Comparison of ENCODE assay signal across 9 cellular contexts in the genomic region with DNA sequence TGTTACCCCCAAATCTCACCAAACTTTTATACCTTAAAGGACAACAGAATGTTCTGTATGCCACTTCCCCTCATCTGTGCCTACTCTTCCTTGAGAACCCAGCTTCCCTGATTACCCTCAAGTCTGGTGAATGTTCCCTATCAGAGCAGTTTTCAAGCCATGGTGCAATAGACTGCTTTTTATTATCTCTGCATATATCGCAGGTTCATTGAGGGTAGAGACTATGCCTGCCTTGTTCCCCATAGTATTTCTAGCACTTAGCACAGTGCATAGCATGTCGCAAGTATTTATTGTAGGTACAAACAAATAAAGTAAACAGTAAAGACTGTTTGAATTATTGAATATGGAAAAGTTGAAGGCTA.
DNase-seq lines count a peak whose midpoint lies in the region; ATAC-seq and TF ChIP-seq lines count a peak whose summit lies in the region.
"Had no signal": no experiment of that assay in that cellular context is flagged by ENCODE, and none has a peak within 500 bp of the region (broad histone marks: within the 10 kb centered on the region; RNA-seq: fewer than 3 reads in every experiment).

No MANE protein-coding gene starts in this region.

- H3K4me3 ChIP-seq in RWPE2 (ENCODE audit: severe bottlenecking) (no peak overlapping the region), urinary bladder (ENCODE audit: low read depth, low read length) (no peak overlapping the region), BE2C (ENCODE audit: low read depth, low read length) (no peak overlapping the region)

- WGBS in urinary bladder, result 39% methylated on average over 2 of the region's 2 CpGs

- H3K4me1 ChIP-seq in RWPE2 (ENCODE audit: insufficient read depth, poor library complexity, severe bottlenecking) (peaks cover 51% of the 10 kb centered on the region), urinary bladder (ENCODE audit: insufficient read depth) (no peaks in the 10 kb centered on the region), BE2C (no peaks in the 10 kb centered on the region)

- peak overlapping the region; percentile 64 for H3K4me3 Mint-ChIP-seq in activated naive CD4-positive, alpha-beta T cell treated with anti-CD3 and anti-CD28 coated beads, Interleukin-2, amount 10 ng/mL, durations not matched to agents 7 days and 5 days
- peak overlapping the region; percentile 79 to 93 (median 90) for H3K4me3 Mint-ChIP-seq in immature natural killer cell

- ATAC-seq in RWPE2 (ENCODE audit: low read depth), result no peak; the same call in 1 of the 3 replicates
- ATAC-seq in GM18873 (IDR thresholded peaks at IDR 0.05; ENCODE audit: low FRiP score, unreplicated experiment), result no peak

- H3K27me3 Mint-ChIP-seq in activated naive CD4-positive, alpha-beta T cell treated with anti-CD3 and anti-CD28 coated beads, Interleukin-2, amount 10 ng/mL, durations not matched to agents 7 days and 5 days, result no peaks in the 10 kb centered on the region
- H3K27me3 Mint-ChIP-seq in immature natural killer cell (ENCODE audit: low read depth in 3 of 3), result peaks cover 5 to 9% (median 7%) of the 10 kb centered on the region in 3 donors

- H3K36me3 ChIP-seq in RWPE2 (ENCODE audit: low read depth) (peaks cover 11% of the 10 kb centered on the region), urinary bladder (ENCODE audit: insufficient read depth) (no peaks in the 10 kb centered on the region), BE2C (no peaks in the 10 kb centered on the region)

- TF ChIP-seq CTCF in RWPE2 (IDR thresholded peaks at IDR 0.05; ENCODE audit: poor library complexity, severe bottlenecking) (no peak), GM20000 (IDR thresholded peaks at IDR 0.05; ENCODE audit: extremely low read depth, missing control alignments) (no peak), BE2C (IDR thresholded peaks at IDR 0.05; ENCODE audit: low read depth, low read length) (no peak)

- H3K27ac ChIP-seq in RWPE2 (ENCODE audit: poor library complexity, severe bottlenecking) (peak overlapping the region; percentile 88), urinary bladder (ENCODE audit: low read depth) (peak overlapping the region; percentile 14)

- H3K9me3 Mint-ChIP-seq in activated naive CD4-positive, alpha-beta T cell treated with anti-CD3 and anti-CD28 coated beads, Interleukin-2, amount 10 ng/mL, durations not matched to agents 7 days and 5 days, result no peaks in the 10 kb centered on the region
- no peaks in the 10 kb centered on the region for H3K9me3 Mint-ChIP-seq in immature natural killer cell

- H3K27ac Mint-ChIP-seq in activated naive CD4-positive, alpha-beta T cell treated with anti-CD3 and anti-CD28 coated beads, Interleukin-2, amount 10 ng/mL, durations not matched to agents 7 days and 5 days, result peak overlapping the region; percentile 93
- H3K27ac Mint-ChIP-seq in immature natural killer cell, result peak overlapping the region; percentile 97 to 99 (median 98)

- H3K9me3 ChIP-seq in RWPE2 (ENCODE audit: severe bottlenecking), result no peaks in the 10 kb centered on the region
- no peaks in the 10 kb centered on the region for H3K9me3 ChIP-seq in BE2C

- no peak for DNase-seq in activated naive CD4-positive, alpha-beta T cell treated with anti-CD3 and anti-CD28 coated beads, Interleukin-2, amount 10 ng/mL, durations not matched to agents 7 days and 5 days
- no peak for DNase-seq in activated naive CD4-positive, alpha-beta T cell treated with anti-CD3 and anti-CD28 coated beads, Interleukin-2, amount 50 U/mL, for 16 hours
- DNase-seq in RWPE2 (ENCODE audit: low spot score), result no peak
- DNase-seq in immature natural killer cell, result no peak
- no peak for DNase-seq in GM20000 (ENCODE audit: low spot score)
- no peak for DNase-seq in BE2C
- DNase-seq: nucleus accumbens had no signal

- H3K4me1 Mint-ChIP-seq in activated naive CD4-positive, alpha-beta T cell treated with anti-CD3 and anti-CD28 coated beads, Interleukin-2, amount 10 ng/mL, durations not matched to agents 7 days and 5 days, result peaks cover 68% of the 10 kb centered on the region
- H3K4me1 Mint-ChIP-seq in immature natural killer cell, result peaks cover 26 to 43% of the 10 kb centered on the region in 2 donors

- peaks cover 66% of the 10 kb centered on the region for H3K36me3 Mint-ChIP-seq in activated naive CD4-positive, alpha-beta T cell treated with anti-CD3 and anti-CD28 coated beads, Interleukin-2, amount 10 ng/mL, durations not matched to agents 7 days and 5 days
- H3K36me3 Mint-ChIP-seq in immature natural killer cell, result peaks cover 2 to 10% (median 6%) of the 10 kb centered on the region in 3 donors

- CTCF ChIA-PET in activated naive CD4-positive, alpha-beta T cell treated with anti-CD3 and anti-CD28 coated beads, Interleukin-2, amount 10 ng/mL, durations not matched to agents 7 days and 5 days (lab: Charles Lee), result interaction anchor here (0.7 to 2.7 kb wide), 5 partner anchors 14 to 91 kb away, joined by 3 to 6 read pairs (median 5); a partner anchor contains a TSS

- H3K27me3 ChIP-seq in RWPE2 (ENCODE audit: insufficient read depth, poor library complexity, severe bottlenecking) (no peaks in the 10 kb centered on the region), BE2C (no peaks in the 10 kb centered on the region)
